8 cellular contexts compared by ENCODE assay signal in the genomic region with DNA sequence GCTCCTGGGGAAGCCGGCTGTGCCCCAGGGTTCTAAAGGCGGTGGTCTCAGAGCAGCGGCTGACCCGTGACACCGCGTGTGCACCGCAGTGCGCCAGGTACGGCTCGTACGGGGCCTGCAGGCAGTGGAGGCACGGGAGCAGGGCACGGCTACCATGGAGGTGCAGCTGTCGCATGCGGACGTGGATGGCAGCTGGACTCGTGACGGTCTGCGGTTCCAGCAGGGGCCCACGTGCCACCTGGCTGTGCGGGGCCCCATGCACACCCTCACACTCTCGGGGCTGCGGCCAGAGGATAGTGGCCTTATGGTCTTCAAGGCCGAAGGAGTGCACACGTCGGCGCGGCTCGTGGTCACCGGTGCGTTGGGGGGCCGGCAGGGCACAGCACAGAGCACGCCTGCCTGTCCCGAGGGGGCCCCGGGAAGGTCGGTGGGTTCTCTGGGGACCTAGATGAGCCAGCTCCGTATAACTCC.
DNase-seq lines count a peak whose midpoint lies in the region; ATAC-seq and FAIRE-seq lines count a peak whose summit lies in the region.

No MANE protein-coding gene starts in this region.

- peaks cover 6% of the 10 kb centered on the region for H3K4me1 ChIP-seq in Karpas-422 (ENCODE audit: low read length)

- no peak overlapping the region for H2AFZ ChIP-seq in Karpas-422 (ENCODE audit: low read length)

- H3K9ac ChIP-seq in SK-N-MC (ENCODE audit: insufficient read length): no peak overlapping the region
- H3K9ac ChIP-seq in Karpas-422 (ENCODE audit: low read length): no peak overlapping the region

- H3K4me2 ChIP-seq in Karpas-422 (ENCODE audit: low read depth, low read length, poor library complexity, severe bottlenecking): no peak overlapping the region

- H3K36me3 ChIP-seq in SK-N-MC (ENCODE audit: insufficient read depth, low read length) (no peaks in the 10 kb centered on the region), Karpas-422 (ENCODE audit: insufficient read depth, low read length) (no peaks in the 10 kb centered on the region)

- DNase-seq in SK-N-MC (ENCODE audit: low read depth, low spot score) (no peak), left ventricle myocardium superior (no peak), skeletal muscle cell (ENCODE audit: low read depth) (no peak), MV-4-11 (lab: John Stamatoyannopoulos, UW) (no peak), HTR-8/SVneo (ENCODE audit: insufficient read length, low spot score) (no peak), Karpas-422 (no peak), HK-2 (ENCODE audit: unreplicated experiment) (no peak)

- intact Hi-C loops in left ventricle myocardium superior (cut with micrococcal nuclease): no loop called here

- H3K27me3 ChIP-seq in Karpas-422 (ENCODE audit: low read length): no peaks in the 10 kb centered on the region

- H3K27ac ChIP-seq in SK-N-MC (no peak overlapping the region), Karpas-422 (ENCODE audit: low read length) (no peak overlapping the region)

- H3K4me3 ChIP-seq in SK-N-MC: peak overlapping the region; percentile 77
- peak overlapping the region; percentile 53 for H3K4me3 ChIP-seq in skeletal muscle cell (ENCODE audit: low read depth, low read length)
- H3K4me3 ChIP-seq in Karpas-422 (ENCODE audit: low read length): no peak overlapping the region

- no peaks in the 10 kb centered on the region for H4K20me1 ChIP-seq in Karpas-422 (ENCODE audit: insufficient read depth, low read depth, low read length)

- FAIRE-seq in HTR-8/SVneo (lab: Jason Lieb, UNC): no peak

- peak; percentile 30 for ATAC-seq in GM19395 (IDR thresholded peaks at IDR 0.05; ENCODE audit: unreplicated experiment)
- peak; percentile 0 for ATAC-seq in left ventricle myocardium superior

- no peaks in the 10 kb centered on the region for H3K79me2 ChIP-seq in Karpas-422 (ENCODE audit: low read length)

- H3K9me3 ChIP-seq in SK-N-MC (ENCODE audit: low read depth, low read length): no peaks in the 10 kb centered on the region
- H3K9me3 ChIP-seq in Karpas-422 (ENCODE audit: low read length): no peaks in the 10 kb centered on the region

- H3K9me2 ChIP-seq in Karpas-422 (replicated peaks; ENCODE audit: insufficient read depth, low read length): no peaks in the 10 kb centered on the region
